Comparison of ENCODE assay signal across 33 cellular contexts in genomic region chr2:115774361-115774760, GRCh38.
"Had no signal": no experiment of that assay in that cellular context is flagged by ENCODE, and none has a peak within 500 bp of the region (broad histone marks: within the 10 kb centered on the region; RNA-seq: fewer than 3 reads in every experiment).

No MANE protein-coding gene starts in this region.

- H3K27ac ChIP-seq: adrenal gland, ascending aorta, body of pancreas, brain microvascular endothelial cell, breast epithelium, cardiac muscle cell had no signal

- H3K4me3 ChIP-seq: adrenal gland, ascending aorta, body of pancreas, breast epithelium, cardiac muscle cell had no signal

- DNase-seq: activated effector memory CD4-positive, alpha-beta T cell treated with anti-CD3 and anti-CD28 coated beads, Interleukin-2, amount 50 U/mL, for 16 hours; activated effector memory CD4-positive, alpha-beta T cell treated with Interleukin-2 at 50 U/mL for 16 hours; activated gamma-delta T cell; activated gamma-delta T cell treated with Interleukin-2 at 50 U/mL for 16 hours; activated naive CD4-positive, alpha-beta T cell; activated naive CD4-positive, alpha-beta T cell treated with anti-CD3 and anti-CD28 coated beads for 36 hours; activated naive CD4-positive, alpha-beta T cell treated with anti-CD3 and anti-CD28 coated beads, Interleukin-2, amount 10 ng/mL, durations not matched to agents 7 days and 5 days; activated naive CD4-positive, alpha-beta T cell treated with anti-CD3 and anti-CD28 coated beads, Interleukin-2, amount 50 U/mL, for 16 hours; activated naive CD4-positive, alpha-beta T cell treated with Interleukin-2 at 50 U/mL for 16 hours; activated naive CD8-positive, alpha-beta T cell treated with anti-CD3 and anti-CD28 coated beads for 36 hours; activated naive CD8-positive, alpha-beta T cell treated with anti-CD3 and anti-CD28 coated beads, Interleukin-2, amount 10 ng/mL, durations not matched to agents 7 days and 5 days; activated naive CD8-positive, alpha-beta T cell treated with anti-CD3 and anti-CD28 coated beads, Interleukin-2, amount 50 U/mL, for 24 hours; activated T-cell treated with anti-CD3 and anti-CD28 coated beads for 4 hours; activated T-cell treated with anti-CD3 and anti-CD28 coated beads, Interleukin-2, amount 50 U/mL, for 1 hour; activated T-cell treated with anti-CD3 and anti-CD28 coated beads, Interleukin-2, amount 50 U/mL, for 24 hours; activated T-cell treated with anti-CD3 and anti-CD28 coated beads, Interleukin-2, amount 50 U/mL, for 4 hours; activated T-cell treated with anti-CD3 and anti-CD28 coated beads, Interleukin-2, amount 50 U/mL, for 48 hours; activated T-cell treated with anti-CD3 and anti-CD28 coated beads, Interleukin-2, amount 50 U/mL, for 72 hours; adrenal gland; amniotic stem cell; amygdala; anterior cingulate cortex; aorta; body of pancreas; brain microvascular endothelial cell; caudate nucleus; central memory CD4-positive, alpha-beta T cell; cerebellar nuclear complex had no signal

- H3K4me1 ChIP-seq: adrenal gland, ascending aorta, body of pancreas, breast epithelium had no signal

- H3K27me3 ChIP-seq: adrenal gland, ascending aorta, body of pancreas, brain microvascular endothelial cell, breast epithelium, cardiac muscle cell had no signal

- H3K9me3 ChIP-seq: adrenal gland, ascending aorta, body of pancreas, breast epithelium had no signal

- H3K36me3 ChIP-seq: adrenal gland, ascending aorta, brain microvascular endothelial cell, breast epithelium, cardiac muscle cell had no signal

- ATAC-seq: activated naive CD4-positive, alpha-beta T cell treated with anti-CD3 and anti-CD28 coated beads, Interleukin-2, amount 50 U/mL, for 72 hours; activated naive CD8-positive, alpha-beta T cell treated with anti-CD3 and anti-CD28 coated beads, Interleukin-2, amount 50 U/mL, for 24 hours; activated T-cell treated with anti-CD3 and anti-CD28 coated beads, Interleukin-2, amount 50 U/mL, for 4 hours; activated T-cell treated with anti-CD3 and anti-CD28 coated beads, Interleukin-2, amount 50 U/mL, for 72 hours; activated T-helper 17 cell treated with anti-CD3 and anti-CD28 coated beads, Interleukin-2, amount 50 U/mL, for 72 hours; body of pancreas had no signal
